Comparison of ENCODE assay signal across 1 cellular context in genomic region chr6:63635563-63636515, GRCh38.
A peak's percentile ranks its signal among the peaks of the same experiment; 100 is the strongest.
TF ChIP-seq lines count a peak whose summit lies in the region.

PHF3 (plus strand) TSS chr6:63635802; CDS start chr6:63646552, 10,750 bp downstream.

TF ChIP-seq in HepG2, 621 proteins besides CTCF, POLR2A, EP300 and RAD21 (continued from another document and continues in another):
- TF ChIP-seq TERF1 (CRISPR knock-in tag; IDR thresholded peaks at IDR 0.05) (peak; percentile 95), ZBTB44 (CRISPR knock-in tag; IDR thresholded peaks at IDR 0.05) (peak; percentile 94), SAFB2 (CRISPR knock-in tag; IDR thresholded peaks at IDR 0.05; ENCODE audit: borderline replicate concordance, low read depth) (peak; percentile 99), ZNF83 (CRISPR knock-in tag; IDR thresholded peaks at IDR 0.05; ENCODE audit: borderline replicate concordance) (peak; percentile 94), ZFP36L1 (CRISPR knock-in tag; IDR thresholded peaks at IDR 0.05) (peak; percentile 96), ZSCAN5A (CRISPR knock-in tag; IDR thresholded peaks at IDR 0.05; ENCODE audit: borderline replicate concordance) (peak; percentile 78), PBX3 (CRISPR knock-in tag; IDR thresholded peaks at IDR 0.05; ENCODE audit: borderline replicate concordance) (peak; percentile 60; the same call in 1 of the 2 replicates), FOXP4 (CRISPR knock-in tag; IDR thresholded peaks at IDR 0.05) (peak; percentile 80), TP53 (CRISPR knock-in tag; conservative IDR thresholded peaks at IDR 0.05) (peak; percentile 58), ZNF704 (CRISPR knock-in tag; IDR thresholded peaks at IDR 0.05; ENCODE audit: borderline replicate concordance) (peak; percentile 98; the same call in 1 of the 2 replicates), ZNF740 (CRISPR knock-in tag; IDR thresholded peaks at IDR 0.05) (peak; percentile 81; the same call in 1 of the 2 replicates), PHF8 (CRISPR knock-in tag; IDR thresholded peaks at IDR 0.05) (peak; percentile 98), ASH2L (IDR thresholded peaks at IDR 0.05; ENCODE audit: insufficient read length, low read depth, low read length) (peak; percentile 95), TRAFD1 (CRISPR knock-in tag; IDR thresholded peaks at IDR 0.05; ENCODE audit: borderline replicate concordance) (peak; percentile 30; the same call in 1 of the 2 replicates), MYC (CRISPR knock-in tag; IDR thresholded peaks at IDR 0.05; ENCODE audit: borderline replicate concordance) (peak; percentile 98), ZNF180 (CRISPR knock-in tag; IDR thresholded peaks at IDR 0.05; ENCODE audit: borderline replicate concordance, low read depth) (peak; percentile 48), ZNF563 (CRISPR knock-in tag; IDR thresholded peaks at IDR 0.05) (peak; percentile 99), AKAP8 (CRISPR knock-in tag; IDR thresholded peaks at IDR 0.05) (peak; percentile 81), STAG1 (CRISPR knock-in tag; IDR thresholded peaks at IDR 0.05) (peak; percentile 23; the same call in 1 of the 2 replicates), ZNF772 (CRISPR knock-in tag; IDR thresholded peaks at IDR 0.05) (peak; percentile 97), ZNF367 (CRISPR knock-in tag; IDR thresholded peaks at IDR 0.05; ENCODE audit: borderline replicate concordance) (peak; percentile 58; the same call in 1 of the 2 replicates), ZSCAN20 (CRISPR knock-in tag; IDR thresholded peaks at IDR 0.05; ENCODE audit: borderline replicate concordance) (peak; percentile 95), ZNF280B (CRISPR knock-in tag; IDR thresholded peaks at IDR 0.05; ENCODE audit: borderline replicate concordance) (peak; percentile 97), KDM2A (CRISPR knock-in tag; IDR thresholded peaks at IDR 0.05; ENCODE audit: borderline replicate concordance, low read depth) (peak; percentile 97), TEAD3 (CRISPR knock-in tag; optimal IDR thresholded peaks at IDR 0.05; ENCODE audit: borderline replicate concordance) (peak; percentile 52), U2AF2 (IDR thresholded peaks at IDR 0.05; ENCODE audit: low read depth, low read length) (no peak), HOXA7 (CRISPR knock-in tag; IDR thresholded peaks at IDR 0.05) (no peak), NR2F1 (CRISPR knock-in tag; IDR thresholded peaks at IDR 0.05) (peak; percentile 11 to 45; a peak in 3 of 4 replicates), ZSCAN31 (CRISPR knock-in tag; IDR thresholded peaks at IDR 0.05; ENCODE audit: low read depth) (peak; percentile 81), ZNF292 (CRISPR knock-in tag; IDR thresholded peaks at IDR 0.05; ENCODE audit: borderline replicate concordance, low read depth) (peak; percentile 94), ZSCAN21 (CRISPR knock-in tag; IDR thresholded peaks at IDR 0.05; ENCODE audit: borderline replicate concordance) (peak; percentile 99), KLF6 (CRISPR knock-in tag; IDR thresholded peaks at IDR 0.05) (peak; percentile 77; the same call in 1 of the 2 replicates), RNF2 (conservative IDR thresholded peaks at IDR 0.05; ENCODE audit: low read depth) (peak; percentile 97), ZBTB20 (CRISPR knock-in tag; IDR thresholded peaks at IDR 0.05; ENCODE audit: borderline replicate concordance, low read depth) (peak; percentile 89; the same call in 1 of the 2 replicates), FLYWCH1 (CRISPR knock-in tag; IDR thresholded peaks at IDR 0.05) (peak; percentile 79; the same call in 1 of the 2 replicates), ARHGAP35 (CRISPR knock-in tag; IDR thresholded peaks at IDR 0.05; ENCODE audit: borderline replicate concordance) (peak; percentile 99), CBX5 (CRISPR knock-in tag; IDR thresholded peaks at IDR 0.05; ENCODE audit: borderline replicate concordance) (peak; percentile 94), TOPORS (CRISPR knock-in tag; IDR thresholded peaks at IDR 0.05) (peak; percentile 100), ZFP82 (CRISPR knock-in tag; IDR thresholded peaks at IDR 0.05; ENCODE audit: borderline replicate concordance) (peak; percentile 96), TCF12 (IDR thresholded peaks at IDR 0.05) (no peak), TCF12 (CRISPR knock-in tag; IDR thresholded peaks at IDR 0.05) (peak; percentile 85; the same call in 1 of the 2 replicates), ZC3H13 (CRISPR knock-in tag; IDR thresholded peaks at IDR 0.05) (peak; percentile 98), ZNF275 (CRISPR knock-in tag; IDR thresholded peaks at IDR 0.05; ENCODE audit: borderline replicate concordance) (peak; percentile 99), STAT5B (CRISPR knock-in tag; IDR thresholded peaks at IDR 0.05) (peak; percentile 44; the same call in 1 of the 2 replicates), CREB1 (IDR thresholded peaks at IDR 0.05) (peak; percentile 45; the same call in 1 of the 2 replicates), CREB1 (CRISPR knock-in tag; IDR thresholded peaks at IDR 0.05) (no peak), YEATS2 (CRISPR knock-in tag; IDR thresholded peaks at IDR 0.05; ENCODE audit: borderline replicate concordance) (peak; percentile 79; the same call in 1 of the 2 replicates), PCBP1 (IDR thresholded peaks at IDR 0.05; ENCODE audit: borderline replicate concordance, low read depth, low read length) (peak; percentile 93), ZMYM3 (CRISPR knock-in tag; IDR thresholded peaks at IDR 0.05) (peak; percentile 75), DR1 (CRISPR knock-in tag; IDR thresholded peaks at IDR 0.05) (peak; percentile 89), MED13 (CRISPR knock-in tag; IDR thresholded peaks at IDR 0.05) (peak; percentile 94; the same call in 1 of the 2 replicates), ZNF451 (CRISPR knock-in tag; IDR thresholded peaks at IDR 0.05) (peak; percentile 100), ZFP41 (CRISPR knock-in tag; IDR thresholded peaks at IDR 0.05; ENCODE audit: borderline replicate concordance) (peak; percentile 87; the same call in 1 of the 2 replicates), POLR2AphosphoS5 (IDR thresholded peaks at IDR 0.05; ENCODE audit: low read depth, low read length) (peak; percentile 71), SRSF9 (IDR thresholded peaks at IDR 0.05; ENCODE audit: borderline replicate concordance, insufficient read depth, low read depth, low read length, poor library complexity, severe bottlenecking) (no peak), ZSCAN29 (CRISPR knock-in tag; conservative IDR thresholded peaks at IDR 0.05) (peak; percentile 75; the same call in 1 of the 2 replicates)
